10 cellular contexts compared by ENCODE assay signal in the genomic region with DNA sequence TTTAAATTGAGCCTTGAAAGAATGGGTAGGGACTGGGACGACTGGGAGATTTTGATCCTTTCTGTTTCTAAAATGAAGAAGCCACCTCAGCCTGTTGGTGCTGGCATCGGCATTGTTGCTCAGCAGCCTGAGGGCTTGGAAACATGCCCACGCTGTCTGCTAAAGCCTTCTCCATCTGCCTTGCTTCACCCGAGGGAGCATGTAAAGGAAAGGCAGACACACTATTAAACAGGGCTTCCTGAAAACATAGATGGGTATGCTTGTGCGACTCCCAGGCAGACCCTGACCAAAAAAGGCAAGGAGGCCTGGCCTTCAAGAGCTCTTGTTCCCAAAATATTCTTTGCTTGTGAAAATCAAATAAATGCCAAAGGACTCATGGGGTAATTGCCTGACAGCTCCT.
DNase-seq lines count a peak whose midpoint lies in the region; ATAC-seq and TF ChIP-seq lines count a peak whose summit lies in the region.
"Had no signal": no experiment of that assay in that cellular context is flagged by ENCODE, and none has a peak within 500 bp of the region (broad histone marks: within the 10 kb centered on the region; RNA-seq: fewer than 3 reads in every experiment).

No MANE protein-coding gene starts in this region.

- H3K4me3 ChIP-seq in ascending aorta (no peak overlapping the region), right cardiac atrium (ENCODE audit: low read length) (no peak overlapping the region), tibial nerve (no peak overlapping the region)

- TF ChIP-seq CTCF in ascending aorta (IDR thresholded peaks at IDR 0.05) (no peak), tibial nerve (IDR thresholded peaks at IDR 0.05) (no peak)

- no peak for TF ChIP-seq EP300 in tibial nerve (IDR thresholded peaks at IDR 0.05)

- 20% methylated on average over 5 of the region's 5 CpGs for WGBS in right cardiac atrium
- WGBS in tibial nerve, 2 donors = 35 to 41% methylated on average over 5 of the region's 5 CpGs

- ATAC-seq in right cardiac atrium = peak; percentile 35 to 55
- ATAC-seq in HG03457 (IDR thresholded peaks at IDR 0.05; ENCODE audit: unreplicated experiment) = no peak
- ATAC-seq in HG02623 (IDR thresholded peaks at IDR 0.05; ENCODE audit: unreplicated experiment) = no peak
- no peak for ATAC-seq in HG02884 (IDR thresholded peaks at IDR 0.05; ENCODE audit: unreplicated experiment)

- H3K4me1 ChIP-seq in ascending aorta = peaks cover 5 to 19% of the 10 kb centered on the region in 2 donors
- H3K4me1 ChIP-seq in right cardiac atrium (ENCODE audit: control insufficient read depth, insufficient read depth, low read length) = no peaks in the 10 kb centered on the region
- peaks cover 0 to 11% (median 0%) of the 10 kb centered on the region in 4 donors for H3K4me1 ChIP-seq in tibial nerve

- H3K27me3 ChIP-seq in ascending aorta = no peaks in the 10 kb centered on the region
- no peaks in the 10 kb centered on the region for H3K27me3 ChIP-seq in right cardiac atrium (ENCODE audit: control insufficient read depth, insufficient read depth)
- H3K27me3 ChIP-seq in tibial nerve = no peaks in the 10 kb centered on the region

- H3K27ac ChIP-seq in ascending aorta (peak overlapping the region; percentile 48 to 78), right cardiac atrium (ENCODE audit: low read length) (no peak overlapping the region), tibial nerve (peak overlapping the region in 2 of 4 donors; percentile 31 to 46)
- H3K27ac ChIP-seq: KMS-11 had no signal

- no peaks in the 10 kb centered on the region for H3K9me3 ChIP-seq in ascending aorta
- H3K9me3 ChIP-seq in right cardiac atrium (ENCODE audit: control insufficient read depth, low read length) = no peaks in the 10 kb centered on the region
- H3K9me3 ChIP-seq in tibial nerve = no peaks in the 10 kb centered on the region

- intact Hi-C loops in ascending aorta (cut with DNase I) = no loop called here
- intact Hi-C loops in right cardiac atrium (cut with DNase I) = no loop called here

- peak; percentile 34 for DNase-seq in NCI-H1092 treated with DMSO at 0.1 percent for 48 hours (lab: John Stamatoyannopoulos, UW)
- peak; percentile 33 to 81 for DNase-seq in ascending aorta (ENCODE audit: low spot score in 2 of 2)
- DNase-seq in right cardiac atrium = peak; percentile 67 to 88 (median 83)
- DNase-seq in tibial nerve (ENCODE audit: low spot score in 2 of 2) = peak; percentile 25 to 59
- DNase-seq in NCI-H2227 treated with DMSO at 0.1 percent for 48 hours (lab: John Stamatoyannopoulos, UW) = no peak
- DNase-seq: stimulated activated CD4-positive, alpha-beta T cell treated with anti-CD3 and anti-CD28 coated beads, Interleukin-4, amount 100 ng/mL, for 1 hour had no signal

- no peak for TF ChIP-seq POLR2A in tibial nerve (IDR thresholded peaks at IDR 0.05)

- H3K36me3 ChIP-seq in ascending aorta (no peaks in the 10 kb centered on the region), tibial nerve (no peaks in the 10 kb centered on the region)

Comparison
In these comparisons a context has a peak if more than half of its experiments do, and no peak if none do; other contexts are left out.
1. ATAC-seq: peak in right cardiac atrium (2 of 2); none in HG03457 (single experiment), HG02623 (single experiment) and HG02884 (single experiment).